1 cellular context compared by ENCODE assay signal in the genomic region with DNA sequence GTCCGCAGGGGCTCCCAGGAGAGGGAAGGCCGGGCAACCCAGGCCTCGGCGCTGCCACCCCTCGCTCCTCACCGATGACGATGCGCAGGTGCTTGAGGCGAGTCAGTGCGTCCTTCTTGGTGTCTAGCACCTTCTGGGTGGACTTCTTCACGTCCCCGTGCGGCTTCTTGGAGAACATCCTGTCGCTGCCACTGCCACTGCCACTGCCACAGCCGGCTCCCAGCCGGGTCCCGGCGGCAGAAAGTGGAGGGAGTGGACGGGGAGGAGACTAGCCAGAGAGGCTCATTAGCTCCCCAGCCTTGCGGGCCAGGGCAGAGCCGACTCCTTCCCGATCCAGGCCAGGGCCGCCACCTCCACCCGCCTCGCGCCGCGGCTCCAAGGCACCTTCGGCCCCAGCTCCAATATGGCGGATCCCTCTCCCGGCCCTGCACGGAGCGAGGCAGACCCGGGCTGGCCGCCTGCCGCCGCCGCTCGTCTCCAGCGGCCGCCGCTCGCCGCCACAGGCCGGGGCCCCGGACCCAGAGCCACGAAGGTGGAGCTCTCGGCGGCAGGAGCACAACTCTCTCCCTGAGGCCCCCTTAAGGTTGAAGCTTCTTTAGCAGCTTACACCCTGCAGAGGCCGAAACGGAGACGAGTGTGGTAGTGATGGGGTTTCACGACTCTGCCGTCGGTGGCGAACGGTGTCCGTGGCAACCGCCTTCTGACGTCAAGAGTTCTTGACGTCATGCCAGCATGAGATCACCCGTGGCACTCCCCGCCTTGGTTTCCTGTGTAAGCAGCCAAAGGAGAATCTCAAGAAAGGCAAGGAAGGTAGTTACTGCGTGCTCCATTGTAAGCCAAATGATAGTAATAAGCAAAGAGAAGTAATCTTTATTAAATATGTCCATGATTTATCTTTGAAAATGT.
TF ChIP-seq lines count a peak whose summit lies in the region.

A gene (minus strand): TSS at position 638 of the 906 bp plus-strand sequence. CDS start 460 bp downstream, at position 178.

TF ChIP-seq in liver, 16 proteins besides CTCF, POLR2A, EP300 and RAD21 (continued from another document):
- TF ChIP-seq, protein P1, sequence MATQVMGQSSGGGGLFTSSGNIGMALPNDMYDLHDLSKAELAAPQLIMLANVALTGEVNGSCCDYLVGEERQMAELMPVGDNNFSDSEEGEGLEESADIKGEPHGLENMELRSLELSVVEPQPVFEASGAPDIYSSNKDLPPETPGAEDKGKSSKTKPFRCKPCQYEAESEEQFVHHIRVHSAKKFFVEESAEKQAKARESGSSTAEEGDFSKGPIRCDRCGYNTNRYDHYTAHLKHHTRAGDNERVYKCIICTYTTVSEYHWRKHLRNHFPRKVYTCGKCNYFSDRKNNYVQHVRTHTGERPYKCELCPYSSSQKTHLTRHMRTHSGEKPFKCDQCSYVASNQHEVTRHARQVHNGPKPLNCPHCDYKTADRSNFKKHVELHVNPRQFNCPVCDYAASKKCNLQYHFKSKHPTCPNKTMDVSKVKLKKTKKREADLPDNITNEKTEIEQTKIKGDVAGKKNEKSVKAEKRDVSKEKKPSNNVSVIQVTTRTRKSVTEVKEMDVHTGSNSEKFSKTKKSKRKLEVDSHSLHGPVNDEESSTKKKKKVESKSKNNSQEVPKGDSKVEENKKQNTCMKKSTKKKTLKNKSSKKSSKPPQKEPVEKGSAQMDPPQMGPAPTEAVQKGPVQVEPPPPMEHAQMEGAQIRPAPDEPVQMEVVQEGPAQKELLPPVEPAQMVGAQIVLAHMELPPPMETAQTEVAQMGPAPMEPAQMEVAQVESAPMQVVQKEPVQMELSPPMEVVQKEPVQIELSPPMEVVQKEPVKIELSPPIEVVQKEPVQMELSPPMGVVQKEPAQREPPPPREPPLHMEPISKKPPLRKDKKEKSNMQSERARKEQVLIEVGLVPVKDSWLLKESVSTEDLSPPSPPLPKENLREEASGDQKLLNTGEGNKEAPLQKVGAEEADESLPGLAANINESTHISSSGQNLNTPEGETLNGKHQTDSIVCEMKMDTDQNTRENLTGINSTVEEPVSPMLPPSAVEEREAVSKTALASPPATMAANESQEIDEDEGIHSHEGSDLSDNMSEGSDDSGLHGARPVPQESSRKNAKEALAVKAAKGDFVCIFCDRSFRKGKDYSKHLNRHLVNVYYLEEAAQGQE (IDR thresholded peaks at IDR 0.05) = peak; percentile 74
